1 cellular context compared by ENCODE assay signal in genomic region chr17:80599546-80600305, GRCh38.
TF ChIP-seq lines count a peak whose summit lies in the region.

No MANE protein-coding gene starts in this region.

TF ChIP-seq in HepG2, 621 proteins besides CTCF, POLR2A, EP300 and RAD21 (continued from another document):
- TF ChIP-seq ZNF503 (CRISPR knock-in tag; IDR thresholded peaks at IDR 0.05) = no peak
- TF ChIP-seq CREM (IDR thresholded peaks at IDR 0.05) = no peak
- TF ChIP-seq CREM (CRISPR knock-in tag; IDR thresholded peaks at IDR 0.05) = no peak
- no peak for TF ChIP-seq ZNF512B (CRISPR knock-in tag; IDR thresholded peaks at IDR 0.05; ENCODE audit: borderline replicate concordance)
- no peak for TF ChIP-seq ATF7 (IDR thresholded peaks at IDR 0.05)
- TF ChIP-seq ATF7 (CRISPR knock-in tag; IDR thresholded peaks at IDR 0.05) = no peak
- no peak for TF ChIP-seq SAFB2 (CRISPR knock-in tag; IDR thresholded peaks at IDR 0.05; ENCODE audit: borderline replicate concordance, low read depth)
- no peak for TF ChIP-seq RFXANK (CRISPR knock-in tag; IDR thresholded peaks at IDR 0.05)
- no peak for TF ChIP-seq ARNT (IDR thresholded peaks at IDR 0.05)
- peak; percentile 68; the same call in 1 of the 2 replicates for TF ChIP-seq ZBTB25 (CRISPR knock-in tag; IDR thresholded peaks at IDR 0.05)
- no peak for TF ChIP-seq ATF7-NPFF (CRISPR knock-in tag; IDR thresholded peaks at IDR 0.05; ENCODE audit: low read depth)
- TF ChIP-seq ZNF350 (CRISPR knock-in tag; IDR thresholded peaks at IDR 0.05; ENCODE audit: borderline replicate concordance, low read depth) = no peak
- peak; percentile 89 for TF ChIP-seq ZNF770 (CRISPR knock-in tag; IDR thresholded peaks at IDR 0.05)
- TF ChIP-seq THAP8 (CRISPR knock-in tag; IDR thresholded peaks at IDR 0.05; ENCODE audit: borderline replicate concordance) = no peak
- TF ChIP-seq PHF21A (CRISPR knock-in tag; IDR thresholded peaks at IDR 0.05) = peak; percentile 83
- TF ChIP-seq HMGXB3 (CRISPR knock-in tag; IDR thresholded peaks at IDR 0.05; ENCODE audit: borderline replicate concordance) = no peak
- no peak for TF ChIP-seq TSC22D2 (CRISPR knock-in tag; IDR thresholded peaks at IDR 0.05; ENCODE audit: borderline replicate concordance)
- no peak for TF ChIP-seq CHD4 (IDR thresholded peaks at IDR 0.05; ENCODE audit: borderline replicate concordance, low read length)
- TF ChIP-seq SRSF9 (IDR thresholded peaks at IDR 0.05; ENCODE audit: borderline replicate concordance, insufficient read depth, low read depth, low read length, poor library complexity, severe bottlenecking) = no peak
- peak; percentile 67 for TF ChIP-seq ZNF687 (CRISPR knock-in tag; IDR thresholded peaks at IDR 0.05)
- no peak for TF ChIP-seq REPIN1 (CRISPR knock-in tag; IDR thresholded peaks at IDR 0.05; ENCODE audit: borderline replicate concordance, low read depth)
- TF ChIP-seq ZNF160 (CRISPR knock-in tag; IDR thresholded peaks at IDR 0.05) = no peak
- TF ChIP-seq NFRKB (IDR thresholded peaks at IDR 0.05) = no peak
- no peak for TF ChIP-seq SNAPC2 (CRISPR knock-in tag; IDR thresholded peaks at IDR 0.05)
- TF ChIP-seq ZNF644 (CRISPR knock-in tag; IDR thresholded peaks at IDR 0.05; ENCODE audit: low read depth) = peak; percentile 61; the same call in 1 of the 2 replicates
- peak; percentile 33; the same call in 1 of the 2 replicates for TF ChIP-seq SMC3 (IDR thresholded peaks at IDR 0.05; ENCODE audit: low read length)
- TF ChIP-seq ZNF614 (CRISPR knock-in tag; IDR thresholded peaks at IDR 0.05; ENCODE audit: borderline replicate concordance) = peak; percentile 87; the same call in 1 of the 2 replicates
- no peak for TF ChIP-seq ZNF569 (CRISPR knock-in tag; IDR thresholded peaks at IDR 0.05; ENCODE audit: borderline replicate concordance)
- no peak for TF ChIP-seq KLF13 (CRISPR knock-in tag; IDR thresholded peaks at IDR 0.05)
- 0 out of 2 replicates have a peak, but pooled peaks have one; percentile 24 for TF ChIP-seq SMAD3 (CRISPR knock-in tag; IDR thresholded peaks at IDR 0.05)
- 0 out of 2 replicates have a peak, but pooled peaks have one; percentile 29 for TF ChIP-seq ZNF414 (CRISPR knock-in tag; IDR thresholded peaks at IDR 0.05)
- TF ChIP-seq ZFP90 (CRISPR knock-in tag; IDR thresholded peaks at IDR 0.05; ENCODE audit: borderline replicate concordance) = no peak
- TF ChIP-seq LBX2 (CRISPR knock-in tag; IDR thresholded peaks at IDR 0.05; ENCODE audit: borderline replicate concordance) = no peak
- peak; percentile 68 for TF ChIP-seq ZFY (CRISPR knock-in tag; IDR thresholded peaks at IDR 0.05)
- peak; percentile 92 for TF ChIP-seq ZNF549 (CRISPR knock-in tag; IDR thresholded peaks at IDR 0.05)
- no peak for TF ChIP-seq HOXA7 (CRISPR knock-in tag; IDR thresholded peaks at IDR 0.05)
- TF ChIP-seq MLX (CRISPR knock-in tag; IDR thresholded peaks at IDR 0.05) = no peak
